20 cellular contexts compared by ENCODE assay signal in genomic region chr6:169170583-169170955, GRCh38.
DNase-seq lines count a peak whose midpoint lies in the region; ATAC-seq and TF ChIP-seq lines count a peak whose summit lies in the region.
"Had no signal": no experiment of that assay in that cellular context is flagged by ENCODE, and none has a peak within 500 bp of the region (broad histone marks: within the 10 kb centered on the region; RNA-seq: fewer than 3 reads in every experiment).

No MANE protein-coding gene starts in this region.

- DNase-seq in Right ventricle myocardium inferior (ENCODE audit: missing footprints) (peak; percentile 53), left cardiac atrium (no peak), endodermal cell (peak; percentile 23), osteoblast (ENCODE audit: insufficient read length, low spot score, missing footprints) (no peak), HAP-1 (ENCODE audit: low spot score in 2 of 2) (no peak), BE2C (no peak), tibial nerve (ENCODE audit: low spot score in 2 of 2) (no peak), pons (ENCODE audit: low spot score) (no peak)
- DNase-seq: DMS 273 treated with DMSO at 0.1 percent for 48 hours; GF-D8; GOT3; Karpas-422; NCI-H1105; NCI-H1694; NCI-H2107; NCI-H345; NCI-H526; NK-92 treated with Interleukin-12 subunit alpha and Interleukin-12 subunit beta, amount 100 ng/mL, for 24 hours; SHP77 treated with DMSO at 0.1 percent for 48 hours had no signal

- in situ Hi-C loops in HAP-1 (cut with MboI; ENCODE audit: low sequenced_read_pairs), result no loop called here

- H3K9me3 Mint-ChIP-seq in endodermal cell, result no peaks in the 10 kb centered on the region

- no peak for TF ChIP-seq POLR2A in tibial nerve (IDR thresholded peaks at IDR 0.05)

- H3K27me3 ChIP-seq in endodermal cell (ENCODE audit: control insufficient read depth, insufficient read depth, low read length, poor library complexity, severe bottlenecking) (no peaks in the 10 kb centered on the region), osteoblast (ENCODE audit: insufficient read depth, low read length) (no peaks in the 10 kb centered on the region), HAP-1 (ENCODE audit: low read depth) (no peaks in the 10 kb centered on the region), BE2C (no peaks in the 10 kb centered on the region), tibial nerve (no peaks in the 10 kb centered on the region)

- H2AFZ ChIP-seq in osteoblast (ENCODE audit: low read length), result no peak overlapping the region

- H3K9me3 ChIP-seq in endodermal cell (ENCODE audit: control insufficient read depth, low read length), result no peaks in the 10 kb centered on the region
- H3K9me3 ChIP-seq in osteoblast (ENCODE audit: low read depth, low read length), result no peaks in the 10 kb centered on the region
- H3K9me3 ChIP-seq in HAP-1, result no peaks in the 10 kb centered on the region
- H3K9me3 ChIP-seq in BE2C, result no peaks in the 10 kb centered on the region
- H3K9me3 ChIP-seq in tibial nerve, result no peaks in the 10 kb centered on the region

- H3K4me1 ChIP-seq in endodermal cell (ENCODE audit: control insufficient read depth, insufficient read depth, low read length) (no peaks in the 10 kb centered on the region), osteoblast (ENCODE audit: insufficient read depth, low read length) (peaks cover 30% of the 10 kb centered on the region), HAP-1 (no peaks in the 10 kb centered on the region), BE2C (peaks cover 9% of the 10 kb centered on the region; the same call in 1 of the 2 replicates), tibial nerve (peaks cover 0 to 34% (median 0%) of the 10 kb centered on the region in 4 donors)

- H3K36me3 ChIP-seq in endodermal cell (ENCODE audit: control insufficient read depth, insufficient read depth, low read length), result no peaks in the 10 kb centered on the region
- peaks cover 21% of the 10 kb centered on the region for H3K36me3 ChIP-seq in osteoblast (ENCODE audit: insufficient read depth, low read length)
- H3K36me3 ChIP-seq in HAP-1 (replicated peaks), result no peaks in the 10 kb centered on the region
- H3K36me3 ChIP-seq in BE2C, result no peaks in the 10 kb centered on the region
- no peaks in the 10 kb centered on the region for H3K36me3 ChIP-seq in tibial nerve

- no peak overlapping the region for H3K4me2 ChIP-seq in osteoblast (ENCODE audit: insufficient read depth, low read length)

- H3K79me2 ChIP-seq in osteoblast (ENCODE audit: insufficient read depth, low read length), result peaks cover 19% of the 10 kb centered on the region

- no peaks in the 10 kb centered on the region for H3K27me3 Mint-ChIP-seq in endodermal cell (ENCODE audit: insufficient read depth)

- H3K4me3 Mint-ChIP-seq in endodermal cell, result no peak overlapping the region

- H3K36me3 Mint-ChIP-seq in endodermal cell (ENCODE audit: low read depth), result no peaks in the 10 kb centered on the region

- intact Hi-C loops in Right ventricle myocardium inferior (cut with DNase I), result no loop called here
- intact Hi-C loops in left cardiac atrium (cut with DNase I), result no loop called here

- ATAC-seq in Right ventricle myocardium inferior (no peak), left cardiac atrium (no peak)

- H3K4me3 ChIP-seq in endodermal cell (ENCODE audit: low read length) (no peak overlapping the region), osteoblast (ENCODE audit: insufficient read depth, low read length) (no peak overlapping the region), HAP-1 (no peak overlapping the region), BE2C (ENCODE audit: low read depth, low read length) (no peak overlapping the region), tibial nerve (no peak overlapping the region)

- TF ChIP-seq CTCF in endodermal cell (conservative IDR thresholded peaks at IDR 0.05) (no peak), osteoblast (IDR thresholded peaks at IDR 0.05; ENCODE audit: extremely low read depth, low read depth, low read length) (no peak), BE2C (IDR thresholded peaks at IDR 0.05; ENCODE audit: low read depth, low read length) (no peak), tibial nerve (IDR thresholded peaks at IDR 0.05) (no peak)

- H3K27ac Mint-ChIP-seq in endodermal cell, result no peak overlapping the region

- no peaks in the 10 kb centered on the region for H3K4me1 Mint-ChIP-seq in endodermal cell

- H3K9ac ChIP-seq in endodermal cell (ENCODE audit: extremely low read depth, low read length, poor library complexity, severe bottlenecking), result no peak overlapping the region

- TF ChIP-seq EP300 in tibial nerve (IDR thresholded peaks at IDR 0.05), result no peak

- no peak overlapping the region for H3K27ac ChIP-seq in endodermal cell (ENCODE audit: low read depth, low read length)
- peak overlapping the region; percentile 99 for H3K27ac ChIP-seq in osteoblast (ENCODE audit: low read depth, low read length)
- peak overlapping the region in 1 of 4 donors; percentile 87 for H3K27ac ChIP-seq in tibial nerve
- H3K27ac ChIP-seq: C4-2B had no signal

- no peaks in the 10 kb centered on the region for H4K20me1 ChIP-seq in osteoblast (ENCODE audit: insufficient read depth, low read length)

- WGBS in endodermal cell (ENCODE audit: insufficient coverage in 1 of 2, insufficient read length in 1 of 2), 2 experiments, result 92% methylated on average over 2 to 11 of the region's 11 CpGs
- 93 to 95% methylated on average over 11 of the region's 11 CpGs for WGBS in tibial nerve, 2 donors

Comparison
In these comparisons a context has a peak if more than half of its experiments do, and no peak if none do; other contexts are left out.
1. DNase-seq: peak in Right ventricle myocardium inferior (single experiment) and endodermal cell (single experiment); none in left cardiac atrium (single experiment), osteoblast (single experiment), HAP-1 (0 of 2), BE2C (single experiment), tibial nerve (0 of 2) and pons (single experiment).